Comparison of ENCODE assay signal across 8 cellular contexts in the genomic region with DNA sequence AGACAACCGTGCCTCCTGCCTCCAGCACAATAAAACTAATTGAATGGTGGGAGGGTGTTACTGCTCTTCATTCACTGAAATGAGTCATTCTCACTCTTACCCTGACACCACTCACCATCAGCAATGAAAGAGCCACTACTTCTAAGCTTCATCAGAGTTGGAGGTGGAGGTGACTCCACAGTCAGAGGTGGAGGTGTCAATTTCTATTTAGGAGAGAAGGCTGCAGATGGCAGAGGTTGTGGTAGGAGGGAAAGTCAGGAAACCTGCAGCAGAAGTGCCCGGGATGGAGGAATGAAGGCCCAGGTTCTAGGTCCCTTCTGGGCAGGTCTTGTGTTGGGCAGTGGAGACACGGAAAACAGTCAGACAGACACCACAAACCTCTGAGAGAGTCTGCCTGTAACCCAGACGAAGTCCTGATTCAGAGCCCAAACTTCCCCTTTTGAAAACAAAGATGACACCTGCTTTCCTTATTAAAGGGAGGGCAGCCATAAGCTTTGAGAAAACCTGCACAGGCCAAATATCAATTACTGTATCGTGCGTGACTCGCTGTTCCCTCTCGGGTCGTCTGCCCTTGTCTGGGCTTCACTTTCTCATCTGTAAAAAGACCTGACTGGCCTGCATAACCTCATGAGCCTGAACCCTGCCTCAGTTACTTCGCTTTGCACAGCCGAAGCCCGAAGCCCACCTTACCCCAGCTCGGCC. TPM values are rescaled to one million over a fixed set of nuclear protein-coding genes. Genes with fewer than 3 reads are reported as not detected.
DNase-seq lines count a peak whose midpoint lies in the region; ATAC-seq, FAIRE-seq and TF ChIP-seq lines count a peak whose summit lies in the region.

No MANE protein-coding gene starts in this region.

- no peak overlapping the region for H2BK120ac ChIP-seq in trophoblast cell (ENCODE audit: insufficient read depth, low read length, poor library complexity)

- H3K23ac ChIP-seq in trophoblast cell (ENCODE audit: low read length): no peak overlapping the region

- no peak overlapping the region for H2AK5ac ChIP-seq in trophoblast cell (ENCODE audit: low read length)

- 3% methylated on average over 6 to 10 of the region's 13 CpGs for WGBS in esophagus squamous epithelium, 2 donors
- WGBS in trophoblast cell (ENCODE audit: extremely low coverage, insufficient coverage, insufficient read length): no CpG with 5 or more reads among the region's 13 CpGs

- H3K4me2 ChIP-seq in trophoblast cell (ENCODE audit: low read length): peak overlapping the region; percentile 72

- H3K27ac ChIP-seq in VCaP (peak overlapping the region; percentile 77), esophagus squamous epithelium (peak overlapping the region; percentile 88 to 92 (median 90)), trophoblast cell (ENCODE audit: low read depth, low read length) (no peak overlapping the region)

- peak overlapping the region; percentile 46 for H4K12ac ChIP-seq in trophoblast cell (ENCODE audit: low read depth, low read length)

- no peak overlapping the region for H3K4ac ChIP-seq in trophoblast cell (ENCODE audit: low read depth, low read length)

- DNase-seq in ACHN (peak; percentile 8), esophagus squamous epithelium (lab: John Stamatoyannopoulos, UW) (no peak), trophoblast cell (no peak), dermis blood vessel endothelial cell (no peak), H54 (ENCODE audit: insufficient read length, low spot score) (no peak), COLO829 (ENCODE audit: low spot score) (no peak)

- no peak for TF ChIP-seq POLR2A in esophagus squamous epithelium (IDR thresholded peaks at IDR 0.05)
- no peak for TF ChIP-seq POLR2A in H54 (IDR thresholded peaks at IDR 0.05; ENCODE audit: low read depth, low read length)

- no peak for FAIRE-seq in H54 (lab: Jason Lieb, UNC)

- H2AFZ ChIP-seq in trophoblast cell (ENCODE audit: insufficient read depth, low read length, poor library complexity): peak overlapping the region; percentile 28

- no peak overlapping the region for H2BK12ac ChIP-seq in trophoblast cell (ENCODE audit: low read length)

- intact Hi-C loops in esophagus squamous epithelium (cut with DNase I): loop anchor here (10.0 kb wide), 1 partner anchor 223 kb away; no protein-coding TSS in a partner anchor

- peak overlapping the region; percentile 65 for H3K14ac ChIP-seq in trophoblast cell (ENCODE audit: low read length)

- peaks cover 5% of the 10 kb centered on the region for H3K79me2 ChIP-seq in trophoblast cell (ENCODE audit: control insufficient read depth, insufficient read depth, low read length, poor library complexity)

- peak overlapping the region; percentile 5 for H2BK5ac ChIP-seq in trophoblast cell (ENCODE audit: low read depth, low read length, poor library complexity)

- peaks cover 17 to 55% (median 34%) of the 10 kb centered on the region in 3 donors for H3K4me1 ChIP-seq in esophagus squamous epithelium
- peaks cover 11 to 18% of the 10 kb centered on the region in 2 experiments for H3K4me1 ChIP-seq in trophoblast cell (ENCODE audit: control insufficient read depth in 1 of 2, insufficient read depth in 2 of 2, low read length in 2 of 2)

- H3K9ac ChIP-seq in trophoblast cell (ENCODE audit: low read length): peak overlapping the region; percentile 83

- TF ChIP-seq CTCF in VCaP (conservative IDR thresholded peaks at IDR 0.05) (no peak), esophagus squamous epithelium (IDR thresholded peaks at IDR 0.05) (no peak)

- H3K18ac ChIP-seq in trophoblast cell (ENCODE audit: low read length): peak overlapping the region; percentile 37

- in situ Hi-C loops in ACHN (cut with HindIII; ENCODE audit: low pct_ligation_motif_present, low pct_unique_long_range_greater_than_20kb, low sequenced_read_pairs): loop anchor here (10.0 kb wide), 1 partner anchor 143 kb away; no protein-coding TSS in a partner anchor

- peak overlapping the region; percentile 67 for H4K91ac ChIP-seq in trophoblast cell (ENCODE audit: low read depth, low read length)

- H3K36me3 ChIP-seq in esophagus squamous epithelium: no peaks in the 10 kb centered on the region
- no peaks in the 10 kb centered on the region for H3K36me3 ChIP-seq in trophoblast cell (ENCODE audit: control insufficient read depth in 1 of 2, insufficient read depth in 2 of 2, low read length in 2 of 2)

- H4K8ac ChIP-seq in trophoblast cell (ENCODE audit: low read depth, low read length): peak overlapping the region; percentile 76

- peak; percentile 2 for ATAC-seq in HG02938 (IDR thresholded peaks at IDR 0.05; ENCODE audit: unreplicated experiment)

- H3K9me3 ChIP-seq in esophagus squamous epithelium (no peaks in the 10 kb centered on the region), trophoblast cell (ENCODE audit: insufficient read depth, low read depth, low read length) (no peaks in the 10 kb centered on the region)

- H3K4me3 ChIP-seq in esophagus squamous epithelium (peak overlapping the region; percentile 75 to 99 (median 82)), trophoblast cell (ENCODE audit: low read depth, low read length) (peak overlapping the region; percentile 91)

- peaks cover 8% of the 10 kb centered on the region for H3K79me1 ChIP-seq in trophoblast cell (ENCODE audit: low read length)

- H3K27me3 ChIP-seq in esophagus squamous epithelium (no peaks in the 10 kb centered on the region), trophoblast cell (ENCODE audit: insufficient read depth, low read length) (no peaks in the 10 kb centered on the region)

RNA-seq across cellular contexts. Expression of gene ATPAF2, which starts 0.7 kb away (rescaled TPM):
- total RNA-seq in esophagus squamous epithelium (10 to 100 TPM; 15.8 to 26.9 (median 20.7) TPM), dermis blood vessel endothelial cell (21.2 and 21.3 TPM in 2 replicates)
- polyA plus RNA-seq in trophoblast cell (2013): 19.0 and 19.7 TPM in 2 replicates

RNA-seq across cellular contexts. Expression of gene GID4, which starts 0.9 kb away (rescaled TPM):
- total RNA-seq in esophagus squamous epithelium (10 to 100 TPM in 2 of 4 donors, 1 to 10 TPM in 2; 7.5 to 18.1 (median 11.6) TPM), dermis blood vessel endothelial cell (6.3 and 8.8 TPM in 2 replicates)
- polyA plus RNA-seq in trophoblast cell (2013): 7.6 and 8.3 TPM in 2 replicates

RNA-seq across cellular contexts. Expression of gene DRG2, which starts 49.4 kb away (rescaled TPM):
- 10 to 100 TPM; 31.8 to 45.4 (median 37.9) TPM for total RNA-seq in esophagus squamous epithelium
- 26.8 and 27.0 TPM in 2 replicates for polyA plus RNA-seq in trophoblast cell (2013)
- total RNA-seq in dermis blood vessel endothelial cell: 44.5 and 54.1 TPM in 2 replicates
